ENCODE assay signal across 7 cellular contexts in genomic region chr22:45001653-45002052, GRCh38. TPM values are rescaled to one million over a fixed set of nuclear protein-coding genes. Genes with fewer than 3 reads are reported as not detected.
"Had no signal": no experiment of that assay in that cellular context is flagged by ENCODE, and none has a peak within 500 bp of the region (broad histone marks: within the 10 kb centered on the region; RNA-seq: fewer than 3 reads in every experiment).

No MANE protein-coding gene starts in this region.

- H3K4me1 ChIP-seq: HAP-1 had no signal

- H3K27ac ChIP-seq: GM23248 had no signal

- H3K9ac ChIP-seq: GM23248 had no signal

- H3K4me3 Mint-ChIP-seq: HFFc6 had no signal

- H3K27ac Mint-ChIP-seq: HFFc6 had no signal

- H3K9me3 Mint-ChIP-seq: HFFc6 had no signal

- H2AFZ ChIP-seq: GM23248 had no signal

- H3K4me3 ChIP-seq: GM23248, HAP-1 had no signal

- H3K9me3 ChIP-seq: HAP-1 had no signal

- DNase-seq: GM23248, GOT3, H7, HCEC 1CT, HFFc6 had no signal

- ATAC-seq: HCT116 had no signal

RNA-seq across cellular contexts. Expression of gene PHF21B, which starts 8.2 kb away (rescaled TPM):
- total RNA-seq: GM23248, HFFc6 had no signal
- polyA plus RNA-seq: GM23248 had no signal
